ENCODE assay signal across 15 cellular contexts in genomic region chr1:114234408-114235119, GRCh38.
DNase-seq lines count a peak whose midpoint lies in the region; ATAC-seq and TF ChIP-seq lines count a peak whose summit lies in the region.
"Had no signal": no experiment of that assay in that cellular context is flagged by ENCODE, and none has a peak within 500 bp of the region (broad histone marks: within the 10 kb centered on the region; RNA-seq: fewer than 3 reads in every experiment).

No MANE protein-coding gene starts in this region.

- in situ Hi-C loops in GM13976 (cut with MboI; ENCODE audit: low sequenced_read_pairs, unreplicated experiment): no loop called here

- DNase-seq in GM13976 (ENCODE audit: low spot score) (peak; percentile 45), NOMO-1 (lab: John Stamatoyannopoulos, UW; ENCODE audit: unreplicated experiment in 2 of 2) (peak; percentile 56 to 84), medulla oblongata (ENCODE audit: extremely low spot score) (peak; percentile 74), activated gamma-delta T cell (lab: John Stamatoyannopoulos, UW) (no peak), hepatic stellate cell (ENCODE audit: low spot score) (no peak), glomerular visceral epithelial cell (ENCODE audit: extremely low spot score) (no peak), coronary artery (ENCODE audit: low spot score) (no peak)
- DNase-seq: activated naive CD8-positive, alpha-beta T cell treated with anti-CD3 and anti-CD28 coated beads, Interleukin-2, amount 10 ng/mL, durations not matched to agents 7 days and 5 days; BE2C; central memory CD4-positive, alpha-beta T cell; H7; stimulated activated CD4-positive, alpha-beta T cell treated with anti-CD3 and anti-CD28 coated beads, Interleukin-2, amount 100 ng/mL, for 24 hours had no signal

- no peak overlapping the region for H3K27ac ChIP-seq in coronary artery

- TF ChIP-seq CTCF in GM13976 (IDR thresholded peaks at IDR 0.05; ENCODE audit: borderline replicate concordance, control extremely low read depth, extremely low read depth, insufficient read depth, missing control alignments): no peak
- no peak for TF ChIP-seq CTCF in coronary artery (IDR thresholded peaks at IDR 0.05)

- ATAC-seq in HG02759 (IDR thresholded peaks at IDR 0.05; ENCODE audit: unreplicated experiment): peak; percentile 60
- ATAC-seq: esophagus mucosa; stimulated activated effector memory CD8-positive, alpha-beta T cell treated with anti-CD3 and anti-CD28 coated beads, Interleukin-12 subunit alpha, Interleukin-12 subunit beta, amount 100 ng/mL, for 72 hours had no signal

- H3K4me3 ChIP-seq in coronary artery: no peak overlapping the region

Comparison
In these comparisons a context has a peak if more than half of its experiments do, and no peak if none do; other contexts are left out.
1. DNase-seq: peak in GM13976 (single experiment), NOMO-1 (2 of 2) and medulla oblongata (single experiment); none in activated gamma-delta T cell (single experiment), hepatic stellate cell (single experiment), glomerular visceral epithelial cell (single experiment) and coronary artery (single experiment).